10 cellular contexts compared by ENCODE assay signal in the genomic region with DNA sequence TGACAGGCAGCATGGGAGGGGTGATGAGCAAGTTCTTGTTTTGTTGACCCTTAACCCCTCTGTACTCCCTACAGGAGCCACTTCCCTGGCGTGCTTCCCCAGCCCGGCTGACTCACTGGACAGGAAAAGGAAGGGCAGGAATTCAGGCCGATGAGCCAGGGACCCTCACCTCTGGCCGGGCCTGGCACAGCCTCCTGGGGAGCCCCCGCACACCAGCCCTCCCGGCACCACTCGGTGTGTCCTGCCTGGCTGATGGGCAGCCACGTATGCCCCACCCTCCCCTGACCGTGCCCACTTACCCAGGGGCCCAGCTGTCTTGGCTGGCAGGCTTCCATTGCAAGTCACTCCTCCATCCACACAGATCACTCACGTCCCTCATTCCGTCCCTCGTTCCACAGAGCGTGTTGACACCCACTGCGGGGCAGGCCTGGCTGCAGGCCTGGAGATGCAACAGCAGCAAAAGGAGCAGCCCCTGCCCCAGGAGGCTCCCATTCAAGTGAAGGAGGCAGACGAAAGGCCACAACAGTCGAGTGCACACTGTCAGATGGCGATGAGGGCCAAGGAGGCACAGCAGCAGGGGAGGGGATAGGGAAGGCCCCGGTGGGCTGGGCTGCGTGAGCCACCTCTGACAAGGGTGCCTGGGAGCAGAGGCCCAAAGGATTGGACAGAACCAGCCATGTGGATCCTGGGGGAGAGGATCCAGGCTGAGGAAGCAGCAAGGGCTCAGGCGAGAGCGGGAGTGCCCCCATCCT. TPM values are rescaled to one million over a fixed set of nuclear protein-coding genes. Genes with fewer than 3 reads are reported as not detected.
A peak's percentile ranks its signal among the peaks of the same experiment; 100 is the strongest.
DNase-seq lines count a peak whose midpoint lies in the region; ATAC-seq, FAIRE-seq and TF ChIP-seq lines count a peak whose summit lies in the region.
"Had no signal": no experiment of that assay in that cellular context is flagged by ENCODE, and none has a peak within 500 bp of the region (broad histone marks: within the 10 kb centered on the region; RNA-seq: fewer than 3 reads in every experiment).

No MANE protein-coding gene starts in this region.

- no peak overlapping the region for H3K4me3 Mint-ChIP-seq in chondrocyte (ENCODE audit: unreplicated experiment)
- no peak overlapping the region for H3K4me3 Mint-ChIP-seq in CD4-positive, alpha-beta memory T cell

- H3K9me3 ChIP-seq in CD4-positive, alpha-beta memory T cell (ENCODE audit: control insufficient read depth in 1 of 2, low read length in 2 of 2), result no peaks in the 10 kb centered on the region

- H3K27ac Mint-ChIP-seq in chondrocyte (ENCODE audit: unreplicated experiment), result no peak overlapping the region
- no peak overlapping the region for H3K27ac Mint-ChIP-seq in CD4-positive, alpha-beta memory T cell

- no peaks in the 10 kb centered on the region for H3K36me3 ChIP-seq in CD4-positive, alpha-beta memory T cell (ENCODE audit: insufficient read depth, low read length)

- ATAC-seq in left lobe of liver, result peak; percentile 4

- H3K27me3 ChIP-seq in CD4-positive, alpha-beta memory T cell (ENCODE audit: insufficient read depth, low read length), result no peaks in the 10 kb centered on the region

- no peaks in the 10 kb centered on the region for H3K36me3 Mint-ChIP-seq in chondrocyte (ENCODE audit: low read depth)
- no peaks in the 10 kb centered on the region for H3K36me3 Mint-ChIP-seq in CD4-positive, alpha-beta memory T cell

- H3K4me1 Mint-ChIP-seq in chondrocyte (ENCODE audit: low read depth), result peaks cover 6% of the 10 kb centered on the region
- H3K4me1 Mint-ChIP-seq in CD4-positive, alpha-beta memory T cell, result peaks cover 0 to 1% (median 0%) of the 10 kb centered on the region in 4 donors

- no peak for TF ChIP-seq CTCF in chondrocyte (IDR thresholded peaks at IDR 0.05)

- H3K9me3 Mint-ChIP-seq in chondrocyte (ENCODE audit: low read depth), result no peaks in the 10 kb centered on the region
- peaks cover 0 to 2% (median 0%) of the 10 kb centered on the region in 8 donors for H3K9me3 Mint-ChIP-seq in CD4-positive, alpha-beta memory T cell

- POLR2A ChIA-PET in CD4-positive, alpha-beta memory T cell (lab: Charles Lee; ENCODE audit: partially characterized antibody), result no interaction called here

- no peak overlapping the region for H3K4me3 ChIP-seq in CD4-positive, alpha-beta memory T cell (ENCODE audit: low read length in 2 of 2)

- peak overlapping the region; percentile 9 for H3K27ac ChIP-seq in caudate nucleus (ENCODE audit: low read depth, low read length)
- peak overlapping the region; percentile 37 for H3K27ac ChIP-seq in substantia nigra (ENCODE audit: low read depth, low read length, poor library complexity, severe bottlenecking)
- no peak overlapping the region for H3K27ac ChIP-seq in CD4-positive, alpha-beta memory T cell (ENCODE audit: low read depth, low read length)

- DNase-seq in HTR-8/SVneo (ENCODE audit: insufficient read length, low spot score) (peak; percentile 80), caudate nucleus (lab: John Stamatoyannopoulos, UW) (no peak), left lobe of liver (ENCODE audit: low spot score) (peak; percentile 62), substantia nigra (lab: John Stamatoyannopoulos, UW) (no peak), D341Med (ENCODE audit: low spot score) (no peak), chondrocyte (ENCODE audit: low spot score) (no peak)
- DNase-seq in effector CD8-positive, alpha-beta T cell (lab: John Stamatoyannopoulos, UW), result no peak
- no peak for DNase-seq in CD4-positive, alpha-beta memory T cell
- DNase-seq: NCI-H524 treated with DMSO at 0.1 percent for 48 hours had no signal

- intact Hi-C loops in CD4-positive, alpha-beta memory T cell (cut with micrococcal nuclease), result no loop called here

- no peaks in the 10 kb centered on the region for H3K27me3 Mint-ChIP-seq in chondrocyte (ENCODE audit: low read depth)
- H3K27me3 Mint-ChIP-seq in CD4-positive, alpha-beta memory T cell, result peaks cover 6 to 19% of the 10 kb centered on the region in 2 donors

- no peaks in the 10 kb centered on the region for H3K4me1 ChIP-seq in CD4-positive, alpha-beta memory T cell (ENCODE audit: insufficient read depth, low read length)

- CTCF ChIA-PET in CD4-positive, alpha-beta memory T cell (lab: Charles Lee; ENCODE audit: partially characterized antibody), result no interaction called here

- FAIRE-seq in HTR-8/SVneo (lab: Jason Lieb, UNC), result peak; percentile 93
- FAIRE-seq: frontal cortex had no signal

RNA-seq across cellular contexts. Expression of a gene that starts 19.7 kb away (rescaled TPM):
- 21.2 TPM for total RNA-seq in left lobe of liver
- total RNA-seq in chondrocyte, result 54.7 to 62.1 TPM (median 60.7 TPM) in 3 replicates
- total RNA-seq in CD4-positive, alpha-beta memory T cell, result 1 to 10 TPM; 4.5 to 5.8 TPM
- polyA plus RNA-seq in CD4-positive, alpha-beta memory T cell, result 1 to 10 TPM; 1.4 to 4.4 TPM

RNA-seq across cellular contexts. Expression of a gene that starts 56.0 kb away (rescaled TPM):
- total RNA-seq in left lobe of liver, result 6.4 TPM
- total RNA-seq in chondrocyte, result 0.05 to 0.08 TPM (median 0.07 TPM) in 3 replicates
- total RNA-seq in CD4-positive, alpha-beta memory T cell, result under 1 TPM; 0.03 to 0.17 TPM
- polyA plus RNA-seq in CD4-positive, alpha-beta memory T cell, result under 1 TPM in 1 of 2 donors, not detected in 1; 0.15 TPM

Comparison
In these comparisons a context has a peak if more than half of its experiments do, and no peak if none do; other contexts are left out.
1. DNase-seq: peak in HTR-8/SVneo (single experiment) and left lobe of liver (single experiment); none in caudate nucleus (0 of 61), substantia nigra (0 of 49), D341Med (single experiment), chondrocyte (single experiment), effector CD8-positive, alpha-beta T cell (single experiment) and CD4-positive, alpha-beta memory T cell (0 of 5).